In the genomic region with DNA sequence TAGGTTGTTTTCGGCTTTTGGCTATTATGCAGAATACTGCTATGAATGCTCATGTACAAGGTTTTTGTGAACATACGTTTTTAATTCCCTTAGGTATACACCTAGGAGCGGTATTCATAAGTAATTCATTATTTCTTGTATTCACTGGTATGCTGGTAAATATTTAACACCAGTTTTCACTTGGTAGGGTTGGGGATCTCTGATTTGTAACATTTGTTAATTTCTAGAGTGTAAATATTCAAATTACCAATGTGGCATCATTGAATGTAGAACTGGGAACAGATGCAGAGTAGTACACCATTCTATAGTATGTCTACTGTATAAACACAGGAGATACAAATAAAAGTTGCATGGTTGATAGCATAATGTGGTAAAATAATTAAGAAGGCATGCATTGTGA, we compare ENCODE assay signal across 17 cellular contexts.
DNase-seq lines count a peak whose midpoint lies in the region; ATAC-seq lines count a peak whose summit lies in the region.
"Had no signal": no experiment of that assay in that cellular context is flagged by ENCODE, and none has a peak within 500 bp of the region (broad histone marks: within the 10 kb centered on the region; RNA-seq: fewer than 3 reads in every experiment).

No MANE protein-coding gene starts in this region.

- DNase-seq in stimulated activated naive B cell treated with anti-CD40 and anti-IgM and Interleukin-4, amounts not matched to agents 10 μg/mL and 1 μg/mL and 100 μg/mL, for 72 hours = no peak
- no peak for DNase-seq in kidney glomerular epithelial cell (lab: John Stamatoyannopoulos, UW)
- no peak for DNase-seq in NCI-H2107 (lab: John Stamatoyannopoulos, UW)
- no peak for DNase-seq in NCI-H2029 (lab: John Stamatoyannopoulos, UW)
- DNase-seq: BE2C; DMS79; NCI-H1105; NCI-H226; NCI-H510A treated with DMSO at 0.1 percent for 48 hours; NCI-H774; NK-92 treated with Interleukin-12 subunit alpha and Interleukin-12 subunit beta, amount 100 ng/mL, for 24 hours; SJCRH30; T-cell had no signal

- peaks cover 7 to 10% of the 10 kb centered on the region in 2 donors for H3K4me1 Mint-ChIP-seq in stimulated activated naive B cell treated with anti-CD40 and anti-IgM and Interleukin-4, amounts not matched to agents 10 μg/mL and 1 μg/mL and 100 μg/mL, for 72 hours
- H3K4me1 Mint-ChIP-seq: T-cell had no signal

- H3K9me3 Mint-ChIP-seq in stimulated activated naive B cell treated with anti-CD40 and anti-IgM and Interleukin-4, amounts not matched to agents 10 μg/mL and 1 μg/mL and 100 μg/mL, for 72 hours = no peaks in the 10 kb centered on the region
- H3K9me3 Mint-ChIP-seq: T-cell; T-helper 2 cell treated with Interferon-gamma antibody and Interleukin-4, amounts not matched to agents 5 μg/mL and 100 μg/mL, for 36 hours had no signal

- H3K27ac Mint-ChIP-seq in stimulated activated naive B cell treated with anti-CD40 and anti-IgM and Interleukin-4, amounts not matched to agents 10 μg/mL and 1 μg/mL and 100 μg/mL, for 72 hours = no peak overlapping the region
- H3K27ac Mint-ChIP-seq: T-cell; T-helper 2 cell treated with Interferon-gamma antibody and Interleukin-4, amounts not matched to agents 5 μg/mL and 100 μg/mL, for 36 hours had no signal

- ATAC-seq in GM18909 (IDR thresholded peaks at IDR 0.05; ENCODE audit: poor library complexity, unreplicated experiment) (peak; percentile 64), GM21737 (IDR thresholded peaks at IDR 0.05; ENCODE audit: unreplicated experiment) (peak; percentile 54), HG03159 (IDR thresholded peaks at IDR 0.05; ENCODE audit: unreplicated experiment) (peak; percentile 62)
- ATAC-seq in stimulated activated naive B cell treated with anti-CD40 and anti-IgM and Interleukin-4, amounts not matched to agents 10 μg/mL and 1 μg/mL and 100 μg/mL, for 72 hours (replicated peaks) = peak; percentile 23 to 27
- ATAC-seq: T-cell had no signal

- no peak overlapping the region for H3K4me3 Mint-ChIP-seq in stimulated activated naive B cell treated with anti-CD40 and anti-IgM and Interleukin-4, amounts not matched to agents 10 μg/mL and 1 μg/mL and 100 μg/mL, for 72 hours
- H3K4me3 Mint-ChIP-seq: T-cell; T-helper 2 cell treated with Interferon-gamma antibody and Interleukin-4, amounts not matched to agents 5 μg/mL and 100 μg/mL, for 36 hours had no signal

- H3K36me3 Mint-ChIP-seq in stimulated activated naive B cell treated with anti-CD40 and anti-IgM and Interleukin-4, amounts not matched to agents 10 μg/mL and 1 μg/mL and 100 μg/mL, for 72 hours = no peaks in the 10 kb centered on the region
- H3K36me3 Mint-ChIP-seq: T-cell had no signal

- no peaks in the 10 kb centered on the region for H3K27me3 Mint-ChIP-seq in stimulated activated naive B cell treated with anti-CD40 and anti-IgM and Interleukin-4, amounts not matched to agents 10 μg/mL and 1 μg/mL and 100 μg/mL, for 72 hours
- H3K27me3 Mint-ChIP-seq: T-cell had no signal
